In the genomic region with DNA sequence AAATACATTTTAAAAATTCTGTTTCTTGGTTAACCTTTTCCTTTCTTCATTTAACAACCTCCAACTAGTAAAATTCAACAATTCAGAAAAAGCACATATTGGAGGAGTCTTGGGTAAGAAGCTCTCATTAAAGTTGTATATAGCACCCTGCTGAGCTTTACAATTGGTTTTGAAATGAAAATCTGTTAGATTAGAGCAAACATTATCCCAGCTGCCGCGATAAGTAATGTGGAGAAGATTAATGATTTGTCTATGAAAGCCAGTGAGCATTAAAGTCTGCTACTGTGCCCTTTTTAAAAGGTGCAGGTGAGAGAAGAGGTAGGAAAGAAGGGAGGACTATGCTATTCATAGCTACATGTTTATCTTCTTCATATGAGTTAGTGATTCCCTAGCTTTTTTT, we compare ENCODE assay signal across 23 cellular contexts.
DNase-seq lines count a peak whose midpoint lies in the region; TF ChIP-seq lines count a peak whose summit lies in the region.
"Had no signal": no experiment of that assay in that cellular context is flagged by ENCODE, and none has a peak within 500 bp of the region (broad histone marks: within the 10 kb centered on the region; RNA-seq: fewer than 3 reads in every experiment).

No MANE protein-coding gene starts in this region.

- TF ChIP-seq CTCF in brain (conservative IDR thresholded peaks at IDR 0.05) (no peak), left ventricle myocardium inferior (IDR thresholded peaks at IDR 0.05; ENCODE audit: borderline replicate concordance) (no peak)

- no peaks in the 10 kb centered on the region for H3K36me3 ChIP-seq in left ventricle myocardium inferior
- H3K36me3 ChIP-seq: gastroesophageal sphincter, prostate gland had no signal

- H3K27ac Mint-ChIP-seq in brain = peak overlapping the region in 3 of 5 experiments; percentile 19 to 53 (median 50)
- H3K27ac Mint-ChIP-seq: activated naive CD8-positive, alpha-beta T cell treated with anti-CD3 and anti-CD28 coated beads, Interleukin-2, amount 50 U/mL, for 24 hours had no signal

- H3K27me3 Mint-ChIP-seq in brain = peaks cover 3% of the 10 kb centered on the region
- H3K27me3 Mint-ChIP-seq: activated naive CD8-positive, alpha-beta T cell treated with anti-CD3 and anti-CD28 coated beads, Interleukin-2, amount 50 U/mL, for 24 hours; central memory CD8-positive, alpha-beta T cell had no signal

- H3K4me1 Mint-ChIP-seq in brain = peaks cover 54% of the 10 kb centered on the region

- H3K27me3 ChIP-seq in left ventricle myocardium inferior (ENCODE audit: low read depth) = no peaks in the 10 kb centered on the region
- H3K27me3 ChIP-seq: gastroesophageal sphincter had no signal

- no peak overlapping the region for H3K4me3 ChIP-seq in left ventricle myocardium inferior
- H3K4me3 ChIP-seq: gastroesophageal sphincter, GM23248, PC-9, prostate gland had no signal

- H3K27ac ChIP-seq in left ventricle myocardium inferior (replicated peaks) = no peak overlapping the region
- H3K27ac ChIP-seq: gastroesophageal sphincter, GM23248, PC-9, prostate gland had no signal

- DNase-seq in DMS153 treated with DMSO at 0.1 percent for 48 hours (lab: John Stamatoyannopoulos, UW; ENCODE audit: unreplicated experiment) = peak; percentile 47
- DNase-seq in NCI-H1417 (lab: John Stamatoyannopoulos, UW) = peak; percentile 48 to 94 (median 71)
- peak; percentile 10 for DNase-seq in NCI-H345 (lab: John Stamatoyannopoulos, UW)
- DNase-seq in activated CD4-positive, alpha-beta T cell treated with anti-CD3 and anti-CD28 coated beads, Interleukin-2, amount 50 U/mL, for 1 hour = no peak
- DNase-seq in activated naive CD4-positive, alpha-beta T cell treated with anti-CD3 and anti-CD28 coated beads, Interleukin-2, amount 50 U/mL, for 16 hours = no peak
- no peak for DNase-seq in putamen (ENCODE audit: low spot score)
- DNase-seq in left ventricle myocardium inferior = no peak
- DNase-seq: activated CD8-positive, alpha-beta memory T cell treated with anti-CD3 and anti-CD28 coated beads for 24 hours; activated effector memory CD4-positive, alpha-beta T cell treated with anti-CD3 and anti-CD28 coated beads, Interleukin-2, amount 50 U/mL, for 16 hours; activated naive CD8-positive, alpha-beta T cell treated with anti-CD3 and anti-CD28 coated beads, Interleukin-2, amount 50 U/mL, for 24 hours; dermis blood vessel endothelial cell; EL; GM23248; hippocampal formation; KG1; mesendoderm; NK-92 treated with Interleukin-12 subunit alpha and Interleukin-12 subunit beta, amount 100 ng/mL, for 24 hours; PC-9; stimulated activated naive CD4-positive, alpha-beta T cell had no signal

- no peak overlapping the region for H3K4me3 Mint-ChIP-seq in brain
- H3K4me3 Mint-ChIP-seq: activated naive CD8-positive, alpha-beta T cell treated with anti-CD3 and anti-CD28 coated beads, Interleukin-2, amount 50 U/mL, for 24 hours; central memory CD8-positive, alpha-beta T cell had no signal

- H3K9me3 ChIP-seq in left ventricle myocardium inferior (replicated peaks) = peaks cover 5% of the 10 kb centered on the region
- H3K9me3 ChIP-seq: gastroesophageal sphincter, prostate gland had no signal

- peaks cover 7% of the 10 kb centered on the region for H3K36me3 Mint-ChIP-seq in brain

- H3K4me1 ChIP-seq in left ventricle myocardium inferior = peaks cover 49% of the 10 kb centered on the region
- H3K4me1 ChIP-seq: prostate gland had no signal

- peaks cover 0 to 11% (median 0%) of the 10 kb centered on the region in 5 experiments for H3K9me3 Mint-ChIP-seq in brain
- H3K9me3 Mint-ChIP-seq: central memory CD8-positive, alpha-beta T cell had no signal

- intact Hi-C loops in left ventricle myocardium inferior (cut with micrococcal nuclease) = no loop called here

Comparison
In these comparisons a context has a peak if more than half of its experiments do, and no peak if none do; other contexts are left out.
1. DNase-seq: peak in DMS153 treated with DMSO at 0.1 percent for 48 hours (single experiment), NCI-H1417 (3 of 3) and NCI-H345 (single experiment); none in activated CD4-positive, alpha-beta T cell treated with anti-CD3 and anti-CD28 coated beads, Interleukin-2, amount 50 U/mL, for 1 hour (single experiment), activated naive CD4-positive, alpha-beta T cell treated with anti-CD3 and anti-CD28 coated beads, Interleukin-2, amount 50 U/mL, for 16 hours (single experiment), putamen (single experiment) and left ventricle myocardium inferior (single experiment).